21 cellular contexts compared by ENCODE assay signal in the genomic region with DNA sequence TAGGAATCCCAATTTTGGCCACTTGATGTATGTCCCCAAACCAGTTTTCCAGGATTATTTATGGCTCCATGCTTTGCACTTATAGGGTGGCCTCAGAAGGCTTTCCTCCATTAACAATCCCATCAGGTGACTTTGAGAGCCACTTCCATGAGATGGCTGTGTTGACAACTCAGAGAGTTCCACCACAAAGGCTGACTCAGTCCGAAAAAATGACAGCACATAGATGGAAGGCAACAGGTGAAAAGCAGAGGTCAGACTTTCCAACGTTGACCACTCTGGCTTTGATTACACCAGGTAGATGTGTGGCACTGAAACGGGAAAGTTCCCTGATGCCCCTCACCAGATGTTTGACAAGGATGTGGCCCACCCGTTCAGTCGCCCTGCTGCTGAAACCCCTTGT.
DNase-seq lines count a peak whose midpoint lies in the region; ATAC-seq and TF ChIP-seq lines count a peak whose summit lies in the region.
"Had no signal": no experiment of that assay in that cellular context is flagged by ENCODE, and none has a peak within 500 bp of the region (broad histone marks: within the 10 kb centered on the region; RNA-seq: fewer than 3 reads in every experiment).

No MANE protein-coding gene starts in this region.

- DNase-seq in LoVo (ENCODE audit: low spot score) (peak; percentile 31), glomerular visceral epithelial cell (ENCODE audit: extremely low spot score) (peak; percentile 32), psoas muscle (no peak), natural killer cell (no peak), NCI-H2196 treated with DMSO at 0.1 percent for 48 hours (lab: John Stamatoyannopoulos, UW; ENCODE audit: unreplicated experiment) (no peak), COLO829 (ENCODE audit: low spot score) (no peak)
- DNase-seq: activated CD4-positive, alpha-beta memory T cell treated with anti-CD3 and anti-CD28 coated beads for 36 hours; GM23248; MV-4-11; NCI-H1694; NCI-H2227 treated with DMSO at 0.1 percent for 48 hours; retina; substantia nigra; T-cell had no signal

- POLR2A ChIA-PET in HEK293 (lab: Yijun Ruan, JAX) = no interaction called here

- no peaks in the 10 kb centered on the region for H3K4me1 Mint-ChIP-seq in natural killer cell
- H3K4me1 Mint-ChIP-seq: CD14-positive monocyte; stimulated activated effector memory CD8-positive, alpha-beta T cell treated with anti-CD3 and anti-CD28 coated beads, Interleukin-12 subunit alpha, Interleukin-12 subunit beta, amount 100 ng/mL, for 72 hours; T-cell had no signal

- H3K27ac Mint-ChIP-seq in natural killer cell = no peak overlapping the region
- H3K27ac Mint-ChIP-seq: activated CD4-positive, alpha-beta memory T cell treated with anti-CD3 and anti-CD28 coated beads for 36 hours; activated naive CD8-positive, alpha-beta T cell; activated T-helper 2 cell treated with anti-CD3 and anti-CD28 coated beads, Interferon-gamma antibody, Interleukin-2, Interleukin-4, amounts not matched to agents 10 μg/mL and 5 μg/mL and 100 μg/mL, durations not matched to agents 14 hours and 24 hours and 36 hours; CD14-positive monocyte; stimulated activated effector memory CD8-positive, alpha-beta T cell treated with anti-CD3 and anti-CD28 coated beads, Interleukin-12 subunit alpha, Interleukin-12 subunit beta, amount 100 ng/mL, for 72 hours; T-cell had no signal

- no peaks in the 10 kb centered on the region for H3K36me3 Mint-ChIP-seq in natural killer cell
- H3K36me3 Mint-ChIP-seq: activated CD4-positive, alpha-beta memory T cell treated with anti-CD3 and anti-CD28 coated beads for 36 hours; activated naive CD8-positive, alpha-beta T cell; CD14-positive monocyte; stimulated activated effector memory CD8-positive, alpha-beta T cell treated with anti-CD3 and anti-CD28 coated beads, Interleukin-12 subunit alpha, Interleukin-12 subunit beta, amount 100 ng/mL, for 72 hours; T-cell had no signal

- H3K27ac ChIP-seq in HEK293 (ENCODE audit: extremely low read depth, low read depth, low read length) (no peak overlapping the region), psoas muscle (no peak overlapping the region)
- H3K27ac ChIP-seq: GM23248, KMS-11 had no signal

- ATAC-seq in psoas muscle = peak in 3 of 4 donors; percentile 67 to 86 (median 85)
- no peak for ATAC-seq in natural killer cell
- ATAC-seq: Panc1; stimulated activated effector memory CD8-positive, alpha-beta T cell treated with anti-CD3 and anti-CD28 coated beads, Interleukin-12 subunit alpha, Interleukin-12 subunit beta, amount 100 ng/mL, for 72 hours; T-cell had no signal

- no peak for TF ChIP-seq CTCF in HEK293 (tag by site-specific recombination; IDR thresholded peaks at IDR 0.05)
- no peak for TF ChIP-seq CTCF in psoas muscle (IDR thresholded peaks at IDR 0.05)
- TF ChIP-seq CTCF in natural killer cell (IDR thresholded peaks at IDR 0.05) = no peak

- H3K9me3 ChIP-seq in HEK293 (ENCODE audit: control insufficient read depth, insufficient read depth, low read depth, low read length) (no peaks in the 10 kb centered on the region; the same call in 1 of the 2 replicates), psoas muscle (no peaks in the 10 kb centered on the region)

- H3K9me3 Mint-ChIP-seq in natural killer cell = peaks cover 0 to 2% of the 10 kb centered on the region in 2 donors
- H3K9me3 Mint-ChIP-seq: activated CD4-positive, alpha-beta memory T cell treated with anti-CD3 and anti-CD28 coated beads for 36 hours; activated T-helper 2 cell treated with anti-CD3 and anti-CD28 coated beads, Interferon-gamma antibody, Interleukin-2, Interleukin-4, amounts not matched to agents 10 μg/mL and 5 μg/mL and 100 μg/mL, durations not matched to agents 14 hours and 24 hours and 36 hours; T-cell had no signal

- intact Hi-C loops in psoas muscle (cut with DNase I) (no loop called here), natural killer cell (cut with micrococcal nuclease) (no loop called here)

- peaks cover 2 to 8% of the 10 kb centered on the region in 2 donors for H3K27me3 Mint-ChIP-seq in natural killer cell (ENCODE audit: low read depth in 2 of 2)
- H3K27me3 Mint-ChIP-seq: activated CD4-positive, alpha-beta memory T cell treated with anti-CD3 and anti-CD28 coated beads for 36 hours; activated naive CD8-positive, alpha-beta T cell had no signal

- no peaks in the 10 kb centered on the region for H3K27me3 ChIP-seq in psoas muscle (ENCODE audit: insufficient read depth in 3 of 3, low read length in 2 of 3)

- H3K4me3 ChIP-seq in HEK293 (ENCODE audit: low read depth, low read length) = no peak overlapping the region
- no peak overlapping the region for H3K4me3 ChIP-seq in psoas muscle
- H3K4me3 ChIP-seq: GM23248 had no signal

- 54 to 69% (median 63%) methylated on average over 5 of the region's 5 CpGs for WGBS in psoas muscle, 3 donors

- H3K36me3 ChIP-seq in HEK293 (ENCODE audit: control insufficient read depth in 2 of 2, insufficient read depth in 1 of 2, low read length in 2 of 2) (no peaks in the 10 kb centered on the region), psoas muscle (ENCODE audit: insufficient read depth in 1 of 2, low read depth in 1 of 2) (no peaks in the 10 kb centered on the region)

- CTCF ChIA-PET in HEK293 (lab: Yijun Ruan, JAX) = no interaction called here

- H3K4me3 Mint-ChIP-seq in natural killer cell = no peak overlapping the region
- H3K4me3 Mint-ChIP-seq: activated CD4-positive, alpha-beta memory T cell treated with anti-CD3 and anti-CD28 coated beads for 36 hours; activated naive CD8-positive, alpha-beta T cell; CD14-positive monocyte; stimulated activated effector memory CD8-positive, alpha-beta T cell treated with anti-CD3 and anti-CD28 coated beads, Interleukin-12 subunit alpha, Interleukin-12 subunit beta, amount 100 ng/mL, for 72 hours; T-cell had no signal

- H3K4me1 ChIP-seq in HEK293 (ENCODE audit: control insufficient read depth, insufficient read depth, low read length) (peaks cover 16% of the 10 kb centered on the region), psoas muscle (no peaks in the 10 kb centered on the region)

TF ChIP-seq in HEK293, 187 proteins besides CTCF, POLR2A, EP300 and RAD21:
- TF ChIP-seq, protein P1, sequence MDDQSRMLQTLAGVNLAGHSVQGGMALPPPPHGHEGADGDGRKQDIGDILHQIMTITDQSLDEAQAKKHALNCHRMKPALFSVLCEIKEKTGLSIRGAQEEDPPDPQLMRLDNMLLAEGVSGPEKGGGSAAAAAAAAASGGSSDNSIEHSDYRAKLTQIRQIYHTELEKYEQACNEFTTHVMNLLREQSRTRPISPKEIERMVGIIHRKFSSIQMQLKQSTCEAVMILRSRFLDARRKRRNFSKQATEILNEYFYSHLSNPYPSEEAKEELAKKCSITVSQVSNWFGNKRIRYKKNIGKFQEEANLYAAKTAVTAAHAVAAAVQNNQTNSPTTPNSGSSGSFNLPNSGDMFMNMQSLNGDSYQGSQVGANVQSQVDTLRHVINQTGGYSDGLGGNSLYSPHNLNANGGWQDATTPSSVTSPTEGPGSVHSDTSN (CRISPR knock-in tag; IDR thresholded peaks at IDR 0.05) = no peak
- TF ChIP-seq SCRT2 (tag by site-specific recombination; IDR thresholded peaks at IDR 0.05) = peak; percentile 69
- TF ChIP-seq ZSCAN23 (tag by site-specific recombination; IDR thresholded peaks at IDR 0.05) = no peak

Comparison
In these comparisons a context has a peak if more than half of its experiments do, and no peak if none do; other contexts are left out.
1. DNase-seq: peak in LoVo (single experiment) and glomerular visceral epithelial cell (single experiment); none in psoas muscle (0 of 2), natural killer cell (single experiment), NCI-H2196 treated with DMSO at 0.1 percent for 48 hours (single experiment) and COLO829 (single experiment).
2. ATAC-seq: peak in psoas muscle (3 of 4); none in natural killer cell (0 of 3).